In the genomic region with DNA sequence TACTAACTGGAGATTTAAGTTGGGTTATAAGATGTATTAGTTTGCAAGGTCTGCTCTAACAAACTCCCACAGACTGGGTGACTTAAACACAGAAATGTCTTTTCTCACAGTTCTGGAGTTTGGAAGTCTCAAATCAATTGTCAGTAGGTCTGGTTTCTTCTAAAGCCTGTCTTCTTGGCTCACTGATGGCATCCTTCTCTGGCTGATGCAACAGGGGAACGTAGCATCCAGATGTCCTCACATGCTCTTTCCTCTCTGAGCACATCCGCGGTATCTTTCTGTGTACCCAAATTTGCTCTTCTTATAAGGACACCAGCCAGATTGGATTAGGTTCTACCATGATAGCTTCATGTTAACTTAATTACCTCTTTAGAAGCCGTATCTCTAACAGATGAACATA, we compare ENCODE assay signal across 27 cellular contexts.
"Had no signal": no experiment of that assay in that cellular context is flagged by ENCODE, and none has a peak within 500 bp of the region (broad histone marks: within the 10 kb centered on the region; RNA-seq: fewer than 3 reads in every experiment).

No MANE protein-coding gene starts in this region.

- DNase-seq: activated CD4-positive, alpha-beta T cell treated with anti-CD3 and anti-CD28 coated beads for 48 hours; activated CD4-positive, alpha-beta T cell treated with anti-CD3 and anti-CD28 coated beads, Interleukin-2, amount 50 U/mL, for 48 hours; activated CD8-positive, alpha-beta memory T cell treated with anti-CD3 and anti-CD28 coated beads, Interleukin-2, amount 50 U/mL, for 4 hours; activated effector memory CD4-positive, alpha-beta T cell treated with anti-CD3 and anti-CD28 coated beads, Interleukin-2, amount 50 U/mL, for 16 hours; activated naive CD4-positive, alpha-beta T cell treated with anti-CD3 and anti-CD28 coated beads for 36 hours; activated naive CD8-positive, alpha-beta T cell treated with anti-CD3 and anti-CD28 coated beads for 36 hours; activated T-cell treated with anti-CD3 and anti-CD28 coated beads, Interleukin-2, amount 50 U/mL, for 1 hour; adrenal gland; aorta; body of pancreas; effector CD8-positive, alpha-beta T cell; foreskin melanocyte; heart right ventricle; kidney glomerular epithelial cell; left ventricle myocardium inferior; posterior cingulate gyrus; right cardiac atrium; stimulated activated CD4-positive, alpha-beta T cell treated with anti-CD3 and anti-CD28 coated beads, Interleukin-15, amount 100 ng/mL, for 24 hours; stimulated activated CD4-positive, alpha-beta T cell treated with anti-CD3 and anti-CD28 coated beads, Interleukin-2, amount 100 ng/mL, for 24 hours; stimulated activated naive CD4-positive, alpha-beta T cell treated with Interleukin-2 at 50 U/mL for 16 hours; T-helper 17 cell; T1000; testis; transverse colon; WERI-Rb-1 had no signal

- H3K36me3 ChIP-seq: adrenal gland, heart right ventricle, left ventricle myocardium inferior, transverse colon, WERI-Rb-1 had no signal

- ATAC-seq: activated CD4-positive, CD25-positive, alpha-beta regulatory T cell treated with anti-CD3 and anti-CD28 coated beads, Interleukin-2, amount 50 U/mL, for 24 hours; body of pancreas; heart right ventricle; right cardiac atrium; T-helper 17 cell had no signal

- H3K9me3 ChIP-seq: adrenal gland, body of pancreas, testis, transverse colon had no signal

- H3K4me1 ChIP-seq: adrenal gland, body of pancreas, heart right ventricle, left ventricle myocardium inferior, testis, transverse colon had no signal

- H3K27ac ChIP-seq: adrenal gland, body of pancreas, heart right ventricle, left ventricle myocardium inferior, testis, transverse colon, WERI-Rb-1 had no signal

- H3K27me3 ChIP-seq: adrenal gland, body of pancreas, heart right ventricle, testis, transverse colon had no signal

- H3K4me3 ChIP-seq: adrenal gland, body of pancreas, heart right ventricle, left ventricle myocardium inferior, lung, testis, transverse colon had no signal
